8 cellular contexts compared by ENCODE assay signal in the genomic region with DNA sequence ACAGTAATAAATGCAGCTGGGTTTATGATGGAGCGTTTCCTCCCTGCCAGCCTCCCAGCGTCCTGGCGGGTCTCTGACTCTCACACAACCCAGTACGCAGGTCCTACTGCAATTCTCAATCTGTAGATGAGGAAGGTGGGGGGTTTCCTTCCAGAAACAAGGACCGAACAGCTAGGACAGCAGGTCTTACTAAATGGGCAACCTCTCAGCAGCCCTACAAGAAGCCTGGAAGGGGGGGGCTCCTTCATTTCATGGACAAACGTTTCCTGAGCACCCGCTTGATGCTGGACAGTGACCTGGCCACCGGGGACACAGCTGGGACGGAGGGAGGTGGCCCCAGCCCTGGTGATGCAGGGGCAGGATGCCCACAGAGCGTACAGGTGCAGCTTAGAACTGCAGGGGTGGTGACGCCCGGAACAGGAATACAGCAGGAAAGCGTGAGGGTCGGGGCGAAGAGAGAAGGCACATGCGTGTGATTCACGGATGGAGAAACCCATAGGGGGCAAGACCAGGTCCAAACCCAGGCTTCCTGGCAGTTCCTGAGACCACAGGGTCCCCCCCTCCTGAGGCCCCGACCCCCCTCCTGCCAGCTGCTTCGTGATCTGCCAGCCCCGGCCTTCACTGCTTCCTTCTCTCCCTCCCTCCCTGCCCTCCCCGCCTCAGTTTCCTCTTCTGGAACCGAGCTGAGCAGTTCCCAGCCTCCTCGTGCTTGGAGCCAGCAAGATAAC. TPM values are rescaled to one million over a fixed set of nuclear protein-coding genes. Genes with fewer than 3 reads are reported as not detected.
A peak's percentile ranks its signal among the peaks of the same experiment; 100 is the strongest.
DNase-seq lines count a peak whose midpoint lies in the region; ATAC-seq and TF ChIP-seq lines count a peak whose summit lies in the region.

No MANE protein-coding gene starts in this region.

- no peak overlapping the region for H3K27ac Mint-ChIP-seq in T-helper 1 cell treated with Interleukin-12 subunit alpha and Interleukin-12 subunit beta and Interleukin-4 antibody, amounts not matched to agents 30 μg/mL and 1 μg/mL, for 36 hours
- H3K27ac Mint-ChIP-seq in activated CD8-positive, alpha-beta T cell treated with anti-CD3 and anti-CD28 coated beads, Interleukin-2, amount 10 ng/mL, durations not matched to agents 7 days and 5 days: no peak overlapping the region

- no peaks in the 10 kb centered on the region for H3K9me3 Mint-ChIP-seq in T-helper 1 cell treated with Interleukin-12 subunit alpha and Interleukin-12 subunit beta and Interleukin-4 antibody, amounts not matched to agents 30 μg/mL and 1 μg/mL, for 36 hours
- H3K9me3 Mint-ChIP-seq in activated CD8-positive, alpha-beta T cell treated with anti-CD3 and anti-CD28 coated beads, Interleukin-2, amount 10 ng/mL, durations not matched to agents 7 days and 5 days (ENCODE audit: insufficient read depth): no peaks in the 10 kb centered on the region

- no peak for TF ChIP-seq POLR2A in suprapubic skin (IDR thresholded peaks at IDR 0.05)

- H3K36me3 Mint-ChIP-seq in T-helper 1 cell treated with Interleukin-12 subunit alpha and Interleukin-12 subunit beta and Interleukin-4 antibody, amounts not matched to agents 30 μg/mL and 1 μg/mL, for 36 hours (ENCODE audit: low read depth): no peaks in the 10 kb centered on the region
- no peaks in the 10 kb centered on the region for H3K36me3 Mint-ChIP-seq in activated CD8-positive, alpha-beta T cell treated with anti-CD3 and anti-CD28 coated beads, Interleukin-2, amount 10 ng/mL, durations not matched to agents 7 days and 5 days (ENCODE audit: low read depth)

- no peak for ATAC-seq in activated CD8-positive, alpha-beta T cell treated with anti-CD3 and anti-CD28 coated beads, Interleukin-2, amount 10 ng/mL, durations not matched to agents 7 days and 5 days
- ATAC-seq in GM21390 (IDR thresholded peaks at IDR 0.05; ENCODE audit: unreplicated experiment): no peak

- 7% methylated on average over 23 of the region's 23 CpGs for WGBS in suprapubic skin

- H3K4me3 ChIP-seq in iPS-20b (ENCODE audit: low read length): peak overlapping the region; percentile 75
- peak overlapping the region; percentile 51 for H3K4me3 ChIP-seq in suprapubic skin

- DNase-seq in T-helper 1 cell (no peak), suprapubic skin (ENCODE audit: low spot score in 2 of 2) (peak; percentile 60 to 77), hippocampal formation (lab: John Stamatoyannopoulos, UW) (no peak), A172 (ENCODE audit: low spot score) (no peak)
- DNase-seq in activated CD8-positive, alpha-beta T cell treated with anti-CD3 and anti-CD28 coated beads, Interleukin-2, amount 10 ng/mL, durations not matched to agents 7 days and 5 days: no peak

- no peak overlapping the region for H3K27ac ChIP-seq in iPS-20b (ENCODE audit: low read length)
- no peak overlapping the region for H3K27ac ChIP-seq in suprapubic skin

- H3K36me3 ChIP-seq in iPS-20b (ENCODE audit: insufficient read depth, low read depth, low read length): no peaks in the 10 kb centered on the region
- H3K36me3 ChIP-seq in suprapubic skin: no peaks in the 10 kb centered on the region

- no peaks in the 10 kb centered on the region for H3K4me1 ChIP-seq in iPS-20b (ENCODE audit: insufficient read depth, low read length)
- H3K4me1 ChIP-seq in suprapubic skin: peaks cover 31% of the 10 kb centered on the region

- H3K4me3 Mint-ChIP-seq in T-helper 1 cell treated with Interleukin-12 subunit alpha and Interleukin-12 subunit beta and Interleukin-4 antibody, amounts not matched to agents 30 μg/mL and 1 μg/mL, for 36 hours: peak overlapping the region; percentile 46
- peak overlapping the region; percentile 36 for H3K4me3 Mint-ChIP-seq in activated CD8-positive, alpha-beta T cell treated with anti-CD3 and anti-CD28 coated beads, Interleukin-2, amount 10 ng/mL, durations not matched to agents 7 days and 5 days

- no peak overlapping the region; the same call in 1 of the 2 replicates for H3K9ac ChIP-seq in iPS-20b (ENCODE audit: low read depth, low read length)

- peaks cover 14% of the 10 kb centered on the region for H3K27me3 ChIP-seq in iPS-20b (ENCODE audit: insufficient read depth, low read length)
- peaks cover 83% of the 10 kb centered on the region for H3K27me3 ChIP-seq in suprapubic skin

- H3K4me1 Mint-ChIP-seq in T-helper 1 cell treated with Interleukin-12 subunit alpha and Interleukin-12 subunit beta and Interleukin-4 antibody, amounts not matched to agents 30 μg/mL and 1 μg/mL, for 36 hours (ENCODE audit: low read depth): peaks cover 4% of the 10 kb centered on the region
- H3K4me1 Mint-ChIP-seq in activated CD8-positive, alpha-beta T cell treated with anti-CD3 and anti-CD28 coated beads, Interleukin-2, amount 10 ng/mL, durations not matched to agents 7 days and 5 days (ENCODE audit: low read depth): peaks cover 4% of the 10 kb centered on the region

- TF ChIP-seq CTCF in suprapubic skin (IDR thresholded peaks at IDR 0.05): no peak

- TF ChIP-seq EP300 in suprapubic skin (IDR thresholded peaks at IDR 0.05): no peak

- H3K9me3 ChIP-seq in iPS-20b (ENCODE audit: insufficient read depth, low read depth, low read length) (no peaks in the 10 kb centered on the region), suprapubic skin (no peaks in the 10 kb centered on the region)

- CTCF ChIA-PET in activated CD8-positive, alpha-beta T cell treated with anti-CD3 and anti-CD28 coated beads, Interleukin-2, amount 10 ng/mL, durations not matched to agents 7 days and 5 days (lab: Charles Lee): no interaction called here

- POLR2A ChIA-PET in activated CD8-positive, alpha-beta T cell treated with anti-CD3 and anti-CD28 coated beads, Interleukin-2, amount 10 ng/mL, durations not matched to agents 7 days and 5 days (lab: Charles Lee): no interaction called here

- peaks cover 12% of the 10 kb centered on the region for H3K27me3 Mint-ChIP-seq in T-helper 1 cell treated with Interleukin-12 subunit alpha and Interleukin-12 subunit beta and Interleukin-4 antibody, amounts not matched to agents 30 μg/mL and 1 μg/mL, for 36 hours (ENCODE audit: low read depth)
- peaks cover 7% of the 10 kb centered on the region for H3K27me3 Mint-ChIP-seq in activated CD8-positive, alpha-beta T cell treated with anti-CD3 and anti-CD28 coated beads, Interleukin-2, amount 10 ng/mL, durations not matched to agents 7 days and 5 days (ENCODE audit: low read depth)

RNA-seq across cellular contexts. Expression of gene C2CD4C, which starts 0.7 kb away (rescaled TPM):
- not detected for total RNA-seq in activated CD8-positive, alpha-beta T cell treated with anti-CD3 and anti-CD28 coated beads, Interleukin-2, amount 10 ng/mL, durations not matched to agents 7 days and 5 days
- total RNA-seq in suprapubic skin: 1 to 10 TPM in 1 of 4 donors, under 1 TPM in 3; 0.13 to 2.3 (median 0.52) TPM
- 8.8 and 12.2 TPM in 2 replicates for total RNA-seq in A172 (2014; rRNA removed; shearing (Covaris generic))

RNA-seq across cellular contexts. Expression of gene SHC2, which starts 51.2 kb away (rescaled TPM):
- not detected for total RNA-seq in activated CD8-positive, alpha-beta T cell treated with anti-CD3 and anti-CD28 coated beads, Interleukin-2, amount 10 ng/mL, durations not matched to agents 7 days and 5 days
- 10 to 100 TPM; 16.3 to 40.7 (median 19.6) TPM for total RNA-seq in suprapubic skin
- 12.5 and 19.6 TPM in 2 replicates for total RNA-seq in A172 (2014; rRNA removed; shearing (Covaris generic))

Comparison
In these comparisons a context has a peak if more than half of its experiments do, and no peak if none do; other contexts are left out.
1. DNase-seq: peak in suprapubic skin (2 of 2); none in T-helper 1 cell (0 of 5), activated CD8-positive, alpha-beta T cell treated with anti-CD3 and anti-CD28 coated beads, Interleukin-2, amount 10 ng/mL, durations not matched to agents 7 days and 5 days (single experiment), hippocampal formation (0 of 2) and A172 (single experiment).
2. RNA of gene SHC2, which starts 51.2 kb away (total RNA-seq): 16.3 to 40.7 TPM in suprapubic skin and 12.5 to 19.6 TPM in A172; not detected in activated CD8-positive, alpha-beta T cell treated with anti-CD3 and anti-CD28 coated beads, Interleukin-2, amount 10 ng/mL, durations not matched to agents 7 days and 5 days; every median in the first group is over 10 times any median in the second.